ENCODE assay signal across 17 cellular contexts in the genomic region with DNA sequence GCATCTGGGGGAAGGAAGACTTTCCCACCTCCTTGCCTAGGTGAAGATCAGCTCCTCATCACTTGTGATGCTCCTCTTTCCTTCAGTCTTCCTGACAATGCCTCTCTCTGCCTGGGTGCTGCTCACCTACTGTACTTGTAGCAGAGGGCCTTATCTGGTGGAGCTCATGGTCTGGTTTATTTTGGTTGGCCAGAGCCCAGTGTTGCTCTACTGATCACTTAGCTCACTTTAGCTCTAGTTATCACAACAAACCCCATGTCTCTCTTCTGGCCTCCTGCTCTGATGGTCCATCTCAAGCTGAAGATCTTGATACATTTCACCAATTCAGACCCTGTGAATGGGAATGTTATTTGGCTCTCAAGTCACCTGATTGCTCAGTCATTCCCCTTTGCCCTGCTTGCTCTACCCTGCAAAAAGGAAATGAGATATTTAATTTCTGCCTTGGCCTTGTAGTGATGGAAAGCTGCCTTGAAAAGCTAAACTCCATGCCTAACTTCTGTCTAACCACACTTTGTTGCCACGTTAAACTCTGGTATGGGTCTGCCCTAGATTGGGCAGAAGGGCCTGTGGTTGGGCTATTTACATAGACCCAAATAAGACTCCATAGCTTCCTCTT. TPM values are rescaled to one million over a fixed set of nuclear protein-coding genes. Genes with fewer than 3 reads are reported as not detected.
DNase-seq lines count a peak whose midpoint lies in the region; ATAC-seq and TF ChIP-seq lines count a peak whose summit lies in the region.
"Had no signal": no experiment of that assay in that cellular context is flagged by ENCODE, and none has a peak within 500 bp of the region (broad histone marks: within the 10 kb centered on the region; RNA-seq: fewer than 3 reads in every experiment).

No MANE protein-coding gene starts in this region.

- H3K4me1 ChIP-seq in right atrium auricular region = no peaks in the 10 kb centered on the region
- no peaks in the 10 kb centered on the region for H3K4me1 ChIP-seq in left lung
- H3K4me1 ChIP-seq in skeletal muscle tissue (ENCODE audit: control insufficient read depth in 3 of 3, insufficient read depth in 3 of 3, low read length in 3 of 3) = no peaks in the 10 kb centered on the region
- H3K4me1 ChIP-seq: SJCRH30 had no signal

- H3K27ac ChIP-seq in right atrium auricular region (peak overlapping the region; percentile 78 to 81), left lung (peak overlapping the region; percentile 35 to 67), skeletal muscle tissue (ENCODE audit: low read depth, low read length) (peak overlapping the region; percentile 56)
- H3K27ac ChIP-seq: SJCRH30 had no signal

- ATAC-seq in Right ventricle myocardium inferior = no peak
- ATAC-seq in left lung = no peak
- ATAC-seq: activated naive CD4-positive, alpha-beta T cell treated with anti-CD3 and anti-CD28 coated beads, Interleukin-2, amount 50 U/mL, for 72 hours had no signal

- DNase-seq in right atrium auricular region (ENCODE audit: low spot score) = no peak
- no peak for DNase-seq in Right ventricle myocardium inferior (ENCODE audit: missing footprints)
- DNase-seq in left lung = no peak
- DNase-seq in anterior cingulate cortex (lab: John Stamatoyannopoulos, UW) = no peak
- DNase-seq in NAMALWA (ENCODE audit: low spot score) = no peak
- no peak for DNase-seq in occipital lobe (lab: John Stamatoyannopoulos, UW)
- DNase-seq in LoVo (ENCODE audit: low spot score) = no peak
- DNase-seq: activated CD4-positive, alpha-beta T cell treated with anti-CD3 and anti-CD28 coated beads for 4 hours; caudate nucleus; CD4-positive, CD25-positive, alpha-beta regulatory T cell; DND-41; Kasumi-1; NCI-H1694 treated with DMSO at 0.1 percent for 48 hours; NCI-H446; SJCRH30 had no signal

- TF ChIP-seq CTCF in right atrium auricular region (IDR thresholded peaks at IDR 0.05) (no peak), left lung (IDR thresholded peaks at IDR 0.05) (no peak)

- H3K4me3 ChIP-seq in right atrium auricular region = no peak overlapping the region
- no peak overlapping the region for H3K4me3 ChIP-seq in left lung
- H3K4me3 ChIP-seq in skeletal muscle tissue (ENCODE audit: low read length in 3 of 3) = no peak overlapping the region
- H3K4me3 ChIP-seq: SJCRH30 had no signal

- intact Hi-C loops in Right ventricle myocardium inferior (cut with DNase I) (loop anchor here (5.0 kb wide), 1 partner anchor 56 kb away; no protein-coding TSS in a partner anchor), left lung (cut with DNase I) (no loop called here)

- H3K27me3 ChIP-seq in right atrium auricular region (no peaks in the 10 kb centered on the region), left lung (no peaks in the 10 kb centered on the region), skeletal muscle tissue (ENCODE audit: control insufficient read depth in 3 of 3, insufficient read depth in 3 of 3, low read length in 3 of 3) (no peaks in the 10 kb centered on the region)
- H3K27me3 ChIP-seq: SJCRH30 had no signal

- H3K9me3 ChIP-seq in right atrium auricular region (peaks cover 0 to 13% of the 10 kb centered on the region in 2 donors), left lung (peaks cover 0 to 5% of the 10 kb centered on the region in 2 donors), skeletal muscle tissue (ENCODE audit: control insufficient read depth in 3 of 3, low read length in 3 of 3) (no peaks in the 10 kb centered on the region)
- H3K9me3 ChIP-seq: SJCRH30 had no signal

- no peak overlapping the region for H3K9ac ChIP-seq in skeletal muscle tissue (ENCODE audit: low read depth in 1 of 3, low read length in 3 of 3)

- H3K36me3 ChIP-seq in right atrium auricular region (no peaks in the 10 kb centered on the region), left lung (no peaks in the 10 kb centered on the region), skeletal muscle tissue (ENCODE audit: control insufficient read depth in 3 of 3, insufficient read depth in 3 of 3, low read length in 3 of 3) (no peaks in the 10 kb centered on the region)
- H3K36me3 ChIP-seq: SJCRH30 had no signal

RNA-seq across cellular contexts. Expression of a gene that starts 30.3 kb away (rescaled TPM):
- total RNA-seq in right atrium auricular region (10 to 100 TPM in 1 of 2 donors, 1 to 10 TPM in 1; 4.9 to 12.0 TPM), Right ventricle myocardium inferior (7.5 TPM), left lung (1 to 10 TPM; 1.2 to 1.8 TPM), skeletal muscle tissue (13.0 TPM), occipital lobe (not detected)
- total RNA-seq: activated naive CD4-positive, alpha-beta T cell treated with anti-CD3 and anti-CD28 coated beads, Interleukin-2, amount 50 U/mL, for 72 hours; CD4-positive, CD25-positive, alpha-beta regulatory T cell; SJCRH30 had no signal

RNA-seq across cellular contexts. Expression of a gene that starts 52.3 kb away (rescaled TPM):
- total RNA-seq in right atrium auricular region (not detected), Right ventricle myocardium inferior (not detected), left lung (1 to 10 TPM in 1 of 2 donors, not detected in 1; 1.4 TPM), skeletal muscle tissue (not detected), occipital lobe (not detected)
- total RNA-seq: activated naive CD4-positive, alpha-beta T cell treated with anti-CD3 and anti-CD28 coated beads, Interleukin-2, amount 50 U/mL, for 72 hours; CD4-positive, CD25-positive, alpha-beta regulatory T cell; SJCRH30 had no signal
